11 cellular contexts compared by ENCODE assay signal in the genomic region with DNA sequence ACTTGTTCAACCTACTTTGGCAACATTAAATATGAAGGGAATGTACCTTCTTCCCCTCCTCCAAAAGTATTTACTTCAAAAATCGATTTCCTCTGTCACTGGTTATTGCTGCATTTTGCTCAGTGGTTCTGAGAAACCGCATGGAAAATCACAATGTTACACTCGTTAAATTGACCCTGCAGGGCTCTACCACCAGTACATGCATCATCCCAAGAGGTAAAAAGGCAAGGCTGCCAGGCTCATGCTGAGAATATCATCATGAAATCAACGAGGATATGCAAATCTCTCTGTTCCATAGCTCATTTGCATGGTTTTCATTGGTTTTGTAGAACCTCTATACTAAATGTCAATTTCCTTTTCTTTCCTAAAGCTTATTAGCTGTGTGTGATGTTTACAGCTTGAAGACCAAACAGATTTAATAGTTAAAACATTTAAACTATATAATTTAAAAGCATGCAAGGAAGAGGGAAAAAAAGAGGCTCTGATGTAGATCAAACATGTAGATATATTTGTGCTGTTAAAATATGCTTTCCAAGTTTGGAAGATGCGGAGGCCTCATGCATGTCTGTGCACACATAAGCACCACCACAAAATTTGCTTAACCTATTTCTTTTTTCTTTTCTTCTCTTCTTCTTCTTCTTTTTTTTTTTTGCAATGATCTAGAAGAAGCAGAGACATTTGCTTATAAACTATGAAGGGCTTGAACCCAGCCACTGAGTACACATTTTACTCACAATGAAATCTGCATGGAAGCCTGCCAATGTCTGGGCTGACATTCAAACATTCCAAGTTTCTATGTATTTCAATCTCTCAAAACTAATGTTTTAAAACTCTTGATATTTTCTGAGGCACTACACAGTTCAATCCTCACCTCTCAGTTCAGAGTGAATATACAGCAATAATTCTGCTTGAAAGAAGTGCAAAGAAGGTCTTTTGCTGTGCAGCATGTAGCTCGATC.
DNase-seq lines count a peak whose midpoint lies in the region; ATAC-seq and TF ChIP-seq lines count a peak whose summit lies in the region.
"Had no signal": no experiment of that assay in that cellular context is flagged by ENCODE, and none has a peak within 500 bp of the region (broad histone marks: within the 10 kb centered on the region; RNA-seq: fewer than 3 reads in every experiment).

No MANE protein-coding gene starts in this region.

- no peaks in the 10 kb centered on the region for H3K9me3 Mint-ChIP-seq in activated CD4-positive, alpha-beta memory T cell treated with anti-CD3 and anti-CD28 coated beads, Interleukin-2, amount 10 ng/mL, durations not matched to agents 7 days and 5 days
- no peaks in the 10 kb centered on the region for H3K9me3 Mint-ChIP-seq in GM23338
- H3K9me3 Mint-ChIP-seq: endodermal cell had no signal

- H3K4me2 ChIP-seq in SK-N-SH (no peak overlapping the region; the same call in 1 of the 2 replicates), GM23338 (no peak overlapping the region)

- no peaks in the 10 kb centered on the region for H3K27me3 Mint-ChIP-seq in activated CD4-positive, alpha-beta memory T cell treated with anti-CD3 and anti-CD28 coated beads, Interleukin-2, amount 10 ng/mL, durations not matched to agents 7 days and 5 days
- no peaks in the 10 kb centered on the region for H3K27me3 Mint-ChIP-seq in GM23338 (ENCODE audit: insufficient read depth, low read depth, poor library complexity)

- no peak for TF ChIP-seq EP300 in SK-N-SH (IDR thresholded peaks at IDR 0.05; ENCODE audit: borderline replicate concordance in 1 of 2, low read depth in 1 of 2, low read length in 1 of 2)

- POLR2A ChIA-PET in SK-N-SH (lab: Yijun Ruan, JAX), result no interaction called here
- POLR2A ChIA-PET in activated CD4-positive, alpha-beta memory T cell treated with anti-CD3 and anti-CD28 coated beads, Interleukin-2, amount 10 ng/mL, durations not matched to agents 7 days and 5 days (lab: Charles Lee), result interaction anchor here (0.9 to 8.3 kb wide), 5 partner anchors 18 to 329 kb away, joined by 3 to 106 read pairs (median 4); partner anchors contain the start of gene ATXN1

- no peak overlapping the region for H3K4me3 Mint-ChIP-seq in activated CD4-positive, alpha-beta memory T cell treated with anti-CD3 and anti-CD28 coated beads, Interleukin-2, amount 10 ng/mL, durations not matched to agents 7 days and 5 days
- no peak overlapping the region for H3K4me3 Mint-ChIP-seq in GM23338
- H3K4me3 Mint-ChIP-seq: endodermal cell had no signal

- no peaks in the 10 kb centered on the region for H3K9me3 ChIP-seq in SK-N-SH

- H3K4me1 ChIP-seq in SK-N-SH (ENCODE audit: control insufficient read depth in 1 of 2, insufficient read depth in 2 of 2, low read depth in 1 of 2, low read length in 1 of 2) (no peaks in the 10 kb centered on the region; a peak in 3 of 4 replicates), GM23338 (ENCODE audit: insufficient read depth) (no peaks in the 10 kb centered on the region)

- ATAC-seq in SK-N-SH treated with all-trans-retinoic acid at 6 μM for 48 hours, result peak; percentile 58
- peak; percentile 59 for ATAC-seq in HG02642 (IDR thresholded peaks at IDR 0.05; ENCODE audit: poor library complexity, unreplicated experiment)
- peak; percentile 64 for ATAC-seq in sciatic nerve
- no peak for ATAC-seq in HG03097 (IDR thresholded peaks at IDR 0.05; ENCODE audit: low FRiP score, unreplicated experiment)
- no peak for ATAC-seq in GM23338

- CTCF ChIA-PET in SK-N-SH (lab: Yijun Ruan, JAX), result interaction anchor here (0.9 kb wide), 1 partner anchor 23 kb away, joined by 3 read pairs; no protein-coding TSS in a partner anchor
- CTCF ChIA-PET in activated CD4-positive, alpha-beta memory T cell treated with anti-CD3 and anti-CD28 coated beads, Interleukin-2, amount 10 ng/mL, durations not matched to agents 7 days and 5 days (lab: Charles Lee), result interaction anchor here (0.6 to 1.5 kb wide), 4 partner anchors 23 to 331 kb away, joined by 3 to 6 read pairs (median 3); no protein-coding TSS in a partner anchor

- H3K79me2 ChIP-seq in SK-N-SH (ENCODE audit: insufficient read depth) (no peaks in the 10 kb centered on the region), GM23338 (replicated peaks; ENCODE audit: insufficient read depth) (no peaks in the 10 kb centered on the region)

- no peaks in the 10 kb centered on the region for H3K27me3 ChIP-seq in SK-N-SH (ENCODE audit: insufficient read depth)
- no peaks in the 10 kb centered on the region for H3K27me3 ChIP-seq in GM23338 (ENCODE audit: insufficient read depth)

- H3K36me3 ChIP-seq in SK-N-SH (replicated peaks in 1 of 2; ENCODE audit: control insufficient read depth in 1 of 2, insufficient read depth in 2 of 2, low read length in 1 of 2) (peaks cover 0 to 11% of the 10 kb centered on the region in 2 experiments), GM23338 (ENCODE audit: insufficient read depth) (no peaks in the 10 kb centered on the region)

- peaks cover 69% of the 10 kb centered on the region for H3K4me1 Mint-ChIP-seq in activated CD4-positive, alpha-beta memory T cell treated with anti-CD3 and anti-CD28 coated beads, Interleukin-2, amount 10 ng/mL, durations not matched to agents 7 days and 5 days
- peaks cover 8% of the 10 kb centered on the region for H3K4me1 Mint-ChIP-seq in GM23338

- H3K27ac Mint-ChIP-seq in activated CD4-positive, alpha-beta memory T cell treated with anti-CD3 and anti-CD28 coated beads, Interleukin-2, amount 10 ng/mL, durations not matched to agents 7 days and 5 days, result peak overlapping the region; percentile 27
- no peak overlapping the region for H3K27ac Mint-ChIP-seq in GM23338
- H3K27ac Mint-ChIP-seq: endodermal cell had no signal

- H2AFZ ChIP-seq in SK-N-SH (ENCODE audit: low read depth) (no peak overlapping the region), GM23338 (no peak overlapping the region)

- H3K4me3 ChIP-seq in SK-N-SH (ENCODE audit: low read depth in 2 of 2, low read length in 1 of 2), result no peak overlapping the region
- no peak overlapping the region for H3K4me3 ChIP-seq in GM23338

- no peak overlapping the region for H3K9ac ChIP-seq in SK-N-SH

- H3K27ac ChIP-seq in SK-N-SH (ENCODE audit: low read depth in 2 of 2, low read length in 1 of 2), result no peak overlapping the region
- H3K27ac ChIP-seq in GM23338 (ENCODE audit: low read depth), result no peak overlapping the region

- no peaks in the 10 kb centered on the region for H4K20me1 ChIP-seq in SK-N-SH (ENCODE audit: insufficient read depth)
- no peaks in the 10 kb centered on the region for H4K20me1 ChIP-seq in GM23338 (replicated peaks; ENCODE audit: insufficient read depth)

- H3K9me2 ChIP-seq in SK-N-SH (no peaks in the 10 kb centered on the region), GM23338 (ENCODE audit: insufficient read depth) (peaks cover 3% of the 10 kb centered on the region)

- DNase-seq in SK-N-SH (no peak), sciatic nerve (ENCODE audit: low spot score) (peak; percentile 65), NCI-H1105 (lab: John Stamatoyannopoulos, UW) (no peak), GM23338 (ENCODE audit: low spot score) (no peak)
- no peak for DNase-seq in activated CD4-positive, alpha-beta memory T cell treated with anti-CD3 and anti-CD28 coated beads, Interleukin-2, amount 10 ng/mL, durations not matched to agents 7 days and 5 days
- DNase-seq: endodermal cell, retina, T-helper 9 cell had no signal

- TF ChIP-seq CTCF in SK-N-SH (IDR thresholded peaks at IDR 0.05), result no peak
- TF ChIP-seq CTCF in GM23338 (conservative IDR thresholded peaks at IDR 0.05; ENCODE audit: low read depth in 2 of 2), result no peak

- H3F3A ChIP-seq in SK-N-SH (replicated peaks; ENCODE audit: insufficient read depth), result peaks cover 7% of the 10 kb centered on the region
- H3F3A ChIP-seq in GM23338 (replicated peaks; ENCODE audit: low read depth), result no peaks in the 10 kb centered on the region

- intact Hi-C loops in sciatic nerve (cut with DNase I), result no loop called here

- H3K36me3 Mint-ChIP-seq in activated CD4-positive, alpha-beta memory T cell treated with anti-CD3 and anti-CD28 coated beads, Interleukin-2, amount 10 ng/mL, durations not matched to agents 7 days and 5 days (ENCODE audit: low read depth), result peaks cover 66% of the 10 kb centered on the region
- H3K36me3 Mint-ChIP-seq in GM23338 (ENCODE audit: low read depth), result no peaks in the 10 kb centered on the region

- WGBS in SK-N-SH (ENCODE audit: low lambda C conversion rate), result 81% methylated on average over 6 of the region's 6 CpGs

- no peak for TF ChIP-seq RAD21 in SK-N-SH (IDR thresholded peaks at IDR 0.05; ENCODE audit: low read length)

TF ChIP-seq in SK-N-SH treated with all-trans-retinoic acid at 6 μM for 48 hours, 23 proteins besides CTCF, POLR2A, EP300 and RAD21 (continues in another document):
- TF ChIP-seq ZNF565 (CRISPR knock-in tag; conservative IDR thresholded peaks at IDR 0.05; ENCODE audit: low read depth) (no peak), TOX (CRISPR knock-in tag; IDR thresholded peaks at IDR 0.05; ENCODE audit: borderline replicate concordance) (no peak), CSDC2 (CRISPR knock-in tag; IDR thresholded peaks at IDR 0.05) (no peak)

TF ChIP-seq in SK-N-SH, 30 proteins besides CTCF, POLR2A, EP300 and RAD21 (continues in another document):
- TF ChIP-seq, protein P1, sequence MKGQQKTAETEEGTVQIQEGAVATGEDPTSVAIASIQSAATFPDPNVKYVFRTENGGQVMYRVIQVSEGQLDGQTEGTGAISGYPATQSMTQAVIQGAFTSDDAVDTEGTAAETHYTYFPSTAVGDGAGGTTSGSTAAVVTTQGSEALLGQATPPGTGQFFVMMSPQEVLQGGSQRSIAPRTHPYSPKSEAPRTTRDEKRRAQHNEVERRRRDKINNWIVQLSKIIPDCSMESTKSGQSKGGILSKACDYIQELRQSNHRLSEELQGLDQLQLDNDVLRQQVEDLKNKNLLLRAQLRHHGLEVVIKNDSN (IDR thresholded peaks at IDR 0.05; ENCODE audit: borderline replicate concordance, low read depth), result no peak
- TF ChIP-seq SMC3 (IDR thresholded peaks at IDR 0.05; ENCODE audit: low read depth, low read length) (no peak), FOXM1 (IDR thresholded peaks at IDR 0.05; ENCODE audit: low read depth) (no peak)

TF ChIP-seq in GM23338, 12 proteins besides CTCF, POLR2A, EP300 and RAD21 (continues in another document):
- TF ChIP-seq JUNB (IDR thresholded peaks at IDR 0.05; ENCODE audit: unreplicated experiment) (no peak), NANOG (IDR thresholded peaks at IDR 0.05; ENCODE audit: borderline replicate concordance) (no peak), EZH2phosphoT487 (IDR thresholded peaks at IDR 0.05; ENCODE audit: unreplicated experiment) (no peak), ZNF331 (CRISPR knock-in tag; IDR thresholded peaks at IDR 0.05; ENCODE audit: low read depth) (no peak), STAT1 (IDR thresholded peaks at IDR 0.05; ENCODE audit: unreplicated experiment) (no peak), CREB1 (CRISPR knock-in tag; IDR thresholded peaks at IDR 0.05; ENCODE audit: low read depth) (no peak)

Comparison
In these comparisons a context has a peak if more than half of its experiments do, and no peak if none do; other contexts are left out.
1. ATAC-seq: peak in SK-N-SH treated with all-trans-retinoic acid at 6 μM for 48 hours (single experiment), HG02642 (single experiment) and sciatic nerve (single experiment); none in HG03097 (single experiment) and GM23338 (single experiment).